In the genomic region with DNA sequence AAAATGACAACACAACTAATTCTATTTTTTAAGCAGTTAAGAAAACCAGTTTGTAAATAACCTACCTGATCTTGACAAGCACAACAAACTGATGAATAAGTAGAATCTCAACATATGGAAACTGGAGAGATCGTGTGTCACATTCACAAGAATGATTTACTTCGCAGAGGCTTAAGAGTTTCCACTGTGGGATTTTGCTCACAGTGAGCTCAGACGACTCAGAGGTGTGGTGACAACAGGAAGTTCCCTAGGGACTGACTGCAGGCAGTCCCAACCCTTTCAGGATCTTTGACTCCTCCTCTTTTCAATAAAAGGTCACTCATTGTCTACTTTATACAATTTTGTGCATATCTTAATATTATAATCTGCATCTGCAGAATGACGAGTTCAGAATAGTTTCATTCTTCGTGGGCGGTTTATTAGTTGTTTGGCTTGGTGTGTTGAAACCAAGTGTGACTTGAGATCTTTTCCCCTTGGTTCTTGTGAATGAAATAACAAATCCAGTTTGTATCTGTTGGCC, we compare ENCODE assay signal across 1 cellular context.
TF ChIP-seq lines count a peak whose summit lies in the region.

A gene (minus strand): TSS at position 231 of the 520 bp plus-strand sequence. CDS start 117 bp downstream, at position 114.

TF ChIP-seq in HEK293, 187 proteins besides CTCF, POLR2A, EP300 and RAD21 (continued from another document):
- TF ChIP-seq, protein P1, sequence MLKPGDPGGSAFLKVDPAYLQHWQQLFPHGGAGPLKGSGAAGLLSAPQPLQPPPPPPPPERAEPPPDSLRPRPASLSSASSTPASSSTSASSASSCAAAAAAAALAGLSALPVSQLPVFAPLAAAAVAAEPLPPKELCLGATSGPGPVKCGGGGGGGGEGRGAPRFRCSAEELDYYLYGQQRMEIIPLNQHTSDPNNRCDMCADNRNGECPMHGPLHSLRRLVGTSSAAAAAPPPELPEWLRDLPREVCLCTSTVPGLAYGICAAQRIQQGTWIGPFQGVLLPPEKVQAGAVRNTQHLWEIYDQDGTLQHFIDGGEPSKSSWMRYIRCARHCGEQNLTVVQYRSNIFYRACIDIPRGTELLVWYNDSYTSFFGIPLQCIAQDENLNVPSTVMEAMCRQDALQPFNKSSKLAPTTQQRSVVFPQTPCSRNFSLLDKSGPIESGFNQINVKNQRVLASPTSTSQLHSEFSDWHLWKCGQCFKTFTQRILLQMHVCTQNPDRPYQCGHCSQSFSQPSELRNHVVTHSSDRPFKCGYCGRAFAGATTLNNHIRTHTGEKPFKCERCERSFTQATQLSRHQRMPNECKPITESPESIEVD (tag by site-specific recombination; IDR thresholded peaks at IDR 0.05) = peak; percentile 78
- TF ChIP-seq ZNF37A (tag by site-specific recombination; IDR thresholded peaks at IDR 0.05) = no peak
- TF ChIP-seq SP7 (tag by site-specific recombination; IDR thresholded peaks at IDR 0.05) = peak; percentile 33; the same call in 1 of the 2 replicates
